In genomic region chr19:38838208-38838985, GRCh38 we compare ENCODE assay signal across 8 cellular contexts. TPM values are rescaled to one million over a fixed set of nuclear protein-coding genes. Genes with fewer than 3 reads are reported as not detected.
A peak's percentile ranks its signal among the peaks of the same experiment; 100 is the strongest.
DNase-seq lines count a peak whose midpoint lies in the region; ATAC-seq and TF ChIP-seq lines count a peak whose summit lies in the region.

No MANE protein-coding gene starts in this region.

- no peak for TF ChIP-seq POLR2A in gastroesophageal sphincter (IDR thresholded peaks at IDR 0.05)

- peak overlapping the region; percentile 55 for H3K27ac Mint-ChIP-seq in activated CD8-positive, alpha-beta T cell treated with anti-CD3 and anti-CD28 coated beads, Interleukin-2, amount 10 ng/mL, durations not matched to agents 7 days and 5 days
- no peak overlapping the region for H3K27ac Mint-ChIP-seq in endothelial cell (ENCODE audit: unreplicated experiment)

- H3K27me3 Mint-ChIP-seq in activated CD8-positive, alpha-beta T cell treated with anti-CD3 and anti-CD28 coated beads, Interleukin-2, amount 10 ng/mL, durations not matched to agents 7 days and 5 days (ENCODE audit: low read depth) = no peaks in the 10 kb centered on the region
- H3K27me3 Mint-ChIP-seq in endothelial cell (ENCODE audit: unreplicated experiment) = peaks cover 3% of the 10 kb centered on the region

- POLR2A ChIA-PET in activated CD8-positive, alpha-beta T cell treated with anti-CD3 and anti-CD28 coated beads, Interleukin-2, amount 10 ng/mL, durations not matched to agents 7 days and 5 days (lab: Charles Lee) = interaction anchor here (0.6 to 3.1 kb wide), 5 partner anchors 10 to 1582 kb away, joined by 3 to 14 read pairs (median 3); partner anchors contain the start of gene HNRNPL

- no peak for ATAC-seq in activated CD8-positive, alpha-beta T cell treated with anti-CD3 and anti-CD28 coated beads, Interleukin-2, amount 10 ng/mL, durations not matched to agents 7 days and 5 days
- ATAC-seq in gastroesophageal sphincter (no peak), heart right ventricle (no peak)

- H3K27me3 ChIP-seq in H7 (ENCODE audit: control insufficient read depth, insufficient read depth, low read length) = no peaks in the 10 kb centered on the region
- H3K27me3 ChIP-seq in gastroesophageal sphincter = no peaks in the 10 kb centered on the region
- H3K27me3 ChIP-seq in heart right ventricle = no peaks in the 10 kb centered on the region

- intact Hi-C loops in heart right ventricle (cut with DNase I) = loop anchor here in 4 of 10 donors (10.0 kb wide), 4 partner anchors 114 to 204 kb away; partner anchors contain the start of gene ACTN4 (in 1 of the 4)

- no peak overlapping the region for H3K4me3 Mint-ChIP-seq in activated CD8-positive, alpha-beta T cell treated with anti-CD3 and anti-CD28 coated beads, Interleukin-2, amount 10 ng/mL, durations not matched to agents 7 days and 5 days
- H3K4me3 Mint-ChIP-seq in endothelial cell (ENCODE audit: unreplicated experiment) = no peak overlapping the region

- H3K9me3 Mint-ChIP-seq in activated CD8-positive, alpha-beta T cell treated with anti-CD3 and anti-CD28 coated beads, Interleukin-2, amount 10 ng/mL, durations not matched to agents 7 days and 5 days (ENCODE audit: insufficient read depth) = no peaks in the 10 kb centered on the region
- no peaks in the 10 kb centered on the region for H3K9me3 Mint-ChIP-seq in endothelial cell (ENCODE audit: unreplicated experiment)

- H3K36me3 ChIP-seq in H7 (replicated peaks; ENCODE audit: control insufficient read depth, insufficient read depth, low read length) = peaks cover 68% of the 10 kb centered on the region
- peaks cover 0 to 88% of the 10 kb centered on the region in 2 donors for H3K36me3 ChIP-seq in gastroesophageal sphincter
- H3K36me3 ChIP-seq in heart right ventricle = peaks cover 8 to 90% (median 76%) of the 10 kb centered on the region in 9 donors

- H3K27ac ChIP-seq in gastroesophageal sphincter (peak overlapping the region in 3 of 4 donors; percentile 8 to 38 (median 31)), heart right ventricle (peak overlapping the region in 2 of 10 donors; percentile 8 to 40)

- CTCF ChIA-PET in activated CD8-positive, alpha-beta T cell treated with anti-CD3 and anti-CD28 coated beads, Interleukin-2, amount 10 ng/mL, durations not matched to agents 7 days and 5 days (lab: Charles Lee) = interaction anchor here (0.8 to 1.2 kb wide), 2 partner anchors 49 to 92 kb away, joined by 3 to 4 read pairs; partner anchors contain the start of gene SARS2

- peaks cover 0 to 44% (median 0%) of the 10 kb centered on the region in 3 donors for H3K4me1 ChIP-seq in gastroesophageal sphincter
- H3K4me1 ChIP-seq in heart right ventricle = peaks cover 0 to 26% (median 14%) of the 10 kb centered on the region in 9 donors

- peaks cover 51% of the 10 kb centered on the region for H3K4me1 Mint-ChIP-seq in activated CD8-positive, alpha-beta T cell treated with anti-CD3 and anti-CD28 coated beads, Interleukin-2, amount 10 ng/mL, durations not matched to agents 7 days and 5 days (ENCODE audit: low read depth)
- H3K4me1 Mint-ChIP-seq in endothelial cell (ENCODE audit: unreplicated experiment) = no peaks in the 10 kb centered on the region

- H3K9me3 ChIP-seq in gastroesophageal sphincter = no peaks in the 10 kb centered on the region
- H3K9me3 ChIP-seq in heart right ventricle = no peaks in the 10 kb centered on the region

- WGBS in gastroesophageal sphincter (ENCODE audit: low coverage in 1 of 2), 2 donors = 60 to 92% methylated on average over 3 to 6 of the region's 19 CpGs
- WGBS in heart right ventricle, 2 donors = 82 to 85% methylated on average over 19 of the region's 19 CpGs

- TF ChIP-seq EP300 in gastroesophageal sphincter (IDR thresholded peaks at IDR 0.05) = no peak

- H3K36me3 Mint-ChIP-seq in activated CD8-positive, alpha-beta T cell treated with anti-CD3 and anti-CD28 coated beads, Interleukin-2, amount 10 ng/mL, durations not matched to agents 7 days and 5 days (ENCODE audit: low read depth) = peaks cover 78% of the 10 kb centered on the region
- peaks cover 53% of the 10 kb centered on the region for H3K36me3 Mint-ChIP-seq in endothelial cell (ENCODE audit: low read depth, unreplicated experiment)

- TF ChIP-seq CTCF in gastroesophageal sphincter (IDR thresholded peaks at IDR 0.05) (no peak), heart right ventricle (IDR thresholded peaks at IDR 0.05) (no peak), endothelial cell (IDR thresholded peaks at IDR 0.05; ENCODE audit: unreplicated experiment) (no peak)

- DNase-seq in H7 = peak; percentile 16
- peak; percentile 28 for DNase-seq in activated CD8-positive, alpha-beta T cell treated with anti-CD3 and anti-CD28 coated beads, Interleukin-2, amount 10 ng/mL, durations not matched to agents 7 days and 5 days
- peak; percentile 69 for DNase-seq in stimulated activated CD4-positive, alpha-beta T cell treated with anti-CD3 and anti-CD28 coated beads, Interleukin-2, amount 100 ng/mL, for 4 hours (ENCODE audit: low read depth)
- DNase-seq in NCI-H748 treated with DMSO at 0.1 percent for 48 hours (lab: John Stamatoyannopoulos, UW) = no peak
- no peak for DNase-seq in NCI-H526 treated with DMSO at 0.1 percent for 48 hours (lab: John Stamatoyannopoulos, UW)
- DNase-seq in heart right ventricle = no peak
- DNase-seq in endothelial cell (ENCODE audit: low spot score) = no peak

- H3K4me3 ChIP-seq in H7 (ENCODE audit: insufficient read depth, low read depth, low read length) (no peak overlapping the region), gastroesophageal sphincter (no peak overlapping the region), heart right ventricle (no peak overlapping the region)

RNA-seq across cellular contexts. Expression of gene ECH1, which starts 6.8 kb away (rescaled TPM):
- total RNA-seq in H7 (2014; rRNA removed; shearing (Covaris generic)) = 97.6 and 109 TPM in 2 replicates
- 100 to 1,000 TPM; 170 to 175 TPM for total RNA-seq in activated CD8-positive, alpha-beta T cell treated with anti-CD3 and anti-CD28 coated beads, Interleukin-2, amount 10 ng/mL, durations not matched to agents 7 days and 5 days
- total RNA-seq in gastroesophageal sphincter = 100 to 1,000 TPM in 2 of 4 donors, 10 to 100 TPM in 2; 88.3 to 162 (median 110) TPM
- 100 to 1,000 TPM; 418 to 987 (median 671) TPM for total RNA-seq in heart right ventricle
- 1,000 to 10,000 TPM in 1 of 2 donors, 100 to 1,000 TPM in 1; 446 to 1,208 TPM for polyA plus RNA-seq in heart right ventricle
- 101 TPM for total RNA-seq in endothelial cell (ENCODE audit: unreplicated experiment)

RNA-seq across cellular contexts. Expression of gene HNRNPL, which starts 11.4 kb away (rescaled TPM):
- 454 and 591 TPM in 2 replicates for total RNA-seq in H7 (2014; rRNA removed; shearing (Covaris generic))
- total RNA-seq in activated CD8-positive, alpha-beta T cell treated with anti-CD3 and anti-CD28 coated beads, Interleukin-2, amount 10 ng/mL, durations not matched to agents 7 days and 5 days = 100 to 1,000 TPM; 509 to 553 TPM
- total RNA-seq in gastroesophageal sphincter (100 to 1,000 TPM; 173 to 180 (median 174) TPM), heart right ventricle (100 to 1,000 TPM; 134 to 196 (median 170) TPM), endothelial cell (ENCODE audit: unreplicated experiment) (343 TPM)
- 100 to 1,000 TPM; 130 to 181 TPM for polyA plus RNA-seq in heart right ventricle

RNA-seq across cellular contexts. Expression of gene LGALS4, which starts 25.7 kb away (rescaled TPM):
- total RNA-seq in H7 (2014; rRNA removed; shearing (Covaris generic)) = not detected in 2 replicates
- total RNA-seq in activated CD8-positive, alpha-beta T cell treated with anti-CD3 and anti-CD28 coated beads, Interleukin-2, amount 10 ng/mL, durations not matched to agents 7 days and 5 days = 1 to 10 TPM; 1.6 to 1.8 TPM
- total RNA-seq in gastroesophageal sphincter (1 to 10 TPM in 2 of 4 donors, under 1 TPM in 1, not detected in 1; 0.27 to 1.6 (median 1.1) TPM), heart right ventricle (1 to 10 TPM in 2 of 10 donors, under 1 TPM in 6, not detected in 2; 0.16 to 2.0 (median 0.81) TPM), endothelial cell (ENCODE audit: unreplicated experiment) (0.46 TPM)
- 1 to 10 TPM in 1 of 2 donors, under 1 TPM in 1; 0.30 to 2.6 TPM for polyA plus RNA-seq in heart right ventricle

RNA-seq across cellular contexts. Expression of gene RINL, which starts 39.7 kb away (rescaled TPM):
- total RNA-seq in H7 (2014; rRNA removed; shearing (Covaris generic)) = 34.0 and 40.5 TPM in 2 replicates
- total RNA-seq in activated CD8-positive, alpha-beta T cell treated with anti-CD3 and anti-CD28 coated beads, Interleukin-2, amount 10 ng/mL, durations not matched to agents 7 days and 5 days = 10 to 100 TPM; 58.9 to 63.5 TPM
- total RNA-seq in gastroesophageal sphincter (1 to 10 TPM; 1.2 to 8.2 (median 4.1) TPM), heart right ventricle (1 to 10 TPM; 1.6 to 7.0 (median 2.8) TPM), endothelial cell (ENCODE audit: unreplicated experiment) (5.6 TPM)
- 10 to 100 TPM in 1 of 2 donors, 1 to 10 TPM in 1; 4.6 to 14.5 TPM for polyA plus RNA-seq in heart right ventricle

RNA-seq across cellular contexts. Expression of gene LGALS7B, which starts 49.4 kb away (rescaled TPM):
- total RNA-seq in H7 (2014; rRNA removed; shearing (Covaris generic)) = not detected in 2 replicates
- total RNA-seq in activated CD8-positive, alpha-beta T cell treated with anti-CD3 and anti-CD28 coated beads, Interleukin-2, amount 10 ng/mL, durations not matched to agents 7 days and 5 days = not detected
- 10 to 100 TPM in 1 of 4 donors, 1 to 10 TPM in 2, not detected in 1; 2.1 to 58.4 (median 9.8) TPM for total RNA-seq in gastroesophageal sphincter
- total RNA-seq in heart right ventricle = under 1 TPM in 1 of 10 donors, not detected in 9; 0.60 TPM
- polyA plus RNA-seq in heart right ventricle = under 1 TPM in 1 of 2 donors, not detected in 1; 0.19 TPM
- total RNA-seq in endothelial cell (ENCODE audit: unreplicated experiment) = 18.8 TPM

Comparison
In these comparisons a context has a peak if more than half of its experiments do, and no peak if none do; other contexts are left out.
1. DNase-seq: peak in H7 (single experiment), activated CD8-positive, alpha-beta T cell treated with anti-CD3 and anti-CD28 coated beads, Interleukin-2, amount 10 ng/mL, durations not matched to agents 7 days and 5 days (single experiment) and stimulated activated CD4-positive, alpha-beta T cell treated with anti-CD3 and anti-CD28 coated beads, Interleukin-2, amount 100 ng/mL, for 4 hours (single experiment); none in NCI-H748 treated with DMSO at 0.1 percent for 48 hours (single experiment), NCI-H526 treated with DMSO at 0.1 percent for 48 hours (single experiment), heart right ventricle (0 of 2) and endothelial cell (single experiment).